1 cellular context compared by ENCODE assay signal in the genomic region with DNA sequence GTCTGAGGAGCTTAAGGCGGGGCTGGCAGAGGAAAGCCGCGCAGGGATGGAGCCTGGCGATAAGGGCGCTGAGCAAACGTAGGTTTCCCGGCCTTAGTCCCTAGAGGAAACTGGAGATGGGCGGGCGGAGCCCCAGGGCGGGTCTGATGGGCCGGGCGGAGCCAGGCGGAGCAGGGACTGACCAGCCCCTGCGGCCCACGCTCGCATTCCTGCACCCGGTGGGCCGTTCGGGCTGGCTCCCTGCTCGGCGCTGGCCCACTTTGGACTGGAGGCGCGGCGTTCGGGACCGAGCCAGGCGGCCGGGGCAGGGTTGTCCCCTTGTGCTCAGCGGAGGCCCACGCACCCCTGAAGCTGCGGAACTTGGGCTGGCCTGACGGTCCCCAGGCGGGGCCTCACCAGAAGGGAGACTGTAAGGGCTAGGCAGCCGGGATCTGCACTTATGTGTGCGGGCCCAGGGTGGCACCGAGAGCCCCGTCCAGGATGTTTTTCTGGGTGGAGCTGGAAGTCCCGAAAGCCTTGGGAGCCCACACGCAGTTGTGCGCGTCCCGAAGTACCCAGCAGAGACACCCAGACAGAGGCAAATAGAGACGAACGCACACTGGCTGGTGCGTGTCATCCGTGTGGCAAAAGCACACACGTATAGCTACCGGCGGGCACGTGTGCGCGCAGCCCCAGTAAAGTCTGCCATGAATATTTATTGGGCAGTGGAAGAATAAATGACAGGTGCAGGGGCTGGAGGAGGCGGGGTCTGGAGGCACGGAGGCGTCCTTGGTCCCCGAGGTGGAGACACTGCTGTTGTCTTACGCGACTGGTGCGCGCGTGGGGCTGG.
TF ChIP-seq lines count a peak whose summit lies in the region.

No MANE protein-coding gene starts in this region.

TF ChIP-seq in HepG2, 621 proteins besides CTCF, POLR2A, EP300 and RAD21 (continued from another document and continues in another):
- TF ChIP-seq, protein P1, sequence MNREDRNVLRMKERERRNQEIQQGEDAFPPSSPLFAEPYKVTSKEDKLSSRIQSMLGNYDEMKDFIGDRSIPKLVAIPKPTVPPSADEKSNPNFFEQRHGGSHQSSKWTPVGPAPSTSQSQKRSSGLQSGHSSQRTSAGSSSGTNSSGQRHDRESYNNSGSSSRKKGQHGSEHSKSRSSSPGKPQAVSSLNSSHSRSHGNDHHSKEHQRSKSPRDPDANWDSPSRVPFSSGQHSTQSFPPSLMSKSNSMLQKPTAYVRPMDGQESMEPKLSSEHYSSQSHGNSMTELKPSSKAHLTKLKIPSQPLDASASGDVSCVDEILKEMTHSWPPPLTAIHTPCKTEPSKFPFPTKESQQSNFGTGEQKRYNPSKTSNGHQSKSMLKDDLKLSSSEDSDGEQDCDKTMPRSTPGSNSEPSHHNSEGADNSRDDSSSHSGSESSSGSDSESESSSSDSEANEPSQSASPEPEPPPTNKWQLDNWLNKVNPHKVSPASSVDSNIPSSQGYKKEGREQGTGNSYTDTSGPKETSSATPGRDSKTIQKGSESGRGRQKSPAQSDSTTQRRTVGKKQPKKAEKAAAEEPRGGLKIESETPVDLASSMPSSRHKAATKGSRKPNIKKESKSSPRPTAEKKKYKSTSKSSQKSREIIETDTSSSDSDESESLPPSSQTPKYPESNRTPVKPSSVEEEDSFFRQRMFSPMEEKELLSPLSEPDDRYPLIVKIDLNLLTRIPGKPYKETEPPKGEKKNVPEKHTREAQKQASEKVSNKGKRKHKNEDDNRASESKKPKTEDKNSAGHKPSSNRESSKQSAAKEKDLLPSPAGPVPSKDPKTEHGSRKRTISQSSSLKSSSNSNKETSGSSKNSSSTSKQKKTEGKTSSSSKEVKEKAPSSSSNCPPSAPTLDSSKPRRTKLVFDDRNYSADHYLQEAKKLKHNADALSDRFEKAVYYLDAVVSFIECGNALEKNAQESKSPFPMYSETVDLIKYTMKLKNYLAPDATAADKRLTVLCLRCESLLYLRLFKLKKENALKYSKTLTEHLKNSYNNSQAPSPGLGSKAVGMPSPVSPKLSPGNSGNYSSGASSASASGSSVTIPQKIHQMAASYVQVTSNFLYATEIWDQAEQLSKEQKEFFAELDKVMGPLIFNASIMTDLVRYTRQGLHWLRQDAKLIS (CRISPR knock-in tag; IDR thresholded peaks at IDR 0.05) = no peak
- TF ChIP-seq NFKB2 (CRISPR knock-in tag; IDR thresholded peaks at IDR 0.05; ENCODE audit: borderline replicate concordance) (peak; percentile 57; the same call in 1 of the 2 replicates), ZNF451 (CRISPR knock-in tag; IDR thresholded peaks at IDR 0.05) (no peak), ZFY (CRISPR knock-in tag; IDR thresholded peaks at IDR 0.05) (0 out of 2 replicates have a peak, but pooled peaks have one; percentile 20), TBP (CRISPR knock-in tag; IDR thresholded peaks at IDR 0.05) (no peak), ZNF224 (CRISPR knock-in tag; IDR thresholded peaks at IDR 0.05) (no peak), ZNF569 (CRISPR knock-in tag; IDR thresholded peaks at IDR 0.05; ENCODE audit: borderline replicate concordance) (no peak), KDM3A (CRISPR knock-in tag; IDR thresholded peaks at IDR 0.05; ENCODE audit: low read depth) (no peak), ZNF773 (CRISPR knock-in tag; IDR thresholded peaks at IDR 0.05; ENCODE audit: borderline replicate concordance) (no peak), MBNL3 (CRISPR knock-in tag; conservative IDR thresholded peaks at IDR 0.05) (no peak), ZNF7 (CRISPR knock-in tag; IDR thresholded peaks at IDR 0.05) (no peak), IKZF1 (IDR thresholded peaks at IDR 0.05) (no peak), FOXM1 (CRISPR knock-in tag; IDR thresholded peaks at IDR 0.05) (no peak), SMAD3 (CRISPR knock-in tag; IDR thresholded peaks at IDR 0.05) (no peak), DMAP1 (CRISPR knock-in tag; IDR thresholded peaks at IDR 0.05) (no peak), ZNF207 (IDR thresholded peaks at IDR 0.05; ENCODE audit: borderline replicate concordance) (no peak), DR1 (CRISPR knock-in tag; IDR thresholded peaks at IDR 0.05) (no peak), NFKBIZ (CRISPR knock-in tag; IDR thresholded peaks at IDR 0.05) (no peak), KMT2B (CRISPR knock-in tag; IDR thresholded peaks at IDR 0.05) (no peak), EHMT2 (IDR thresholded peaks at IDR 0.05; ENCODE audit: borderline replicate concordance, low read depth, low read length) (no peak), RNF2 (conservative IDR thresholded peaks at IDR 0.05; ENCODE audit: low read depth) (no peak), ZNF510 (CRISPR knock-in tag; IDR thresholded peaks at IDR 0.05; ENCODE audit: low read depth) (no peak), ZNF562 (CRISPR knock-in tag; IDR thresholded peaks at IDR 0.05; ENCODE audit: borderline replicate concordance) (no peak), THYN1 (CRISPR knock-in tag; IDR thresholded peaks at IDR 0.05; ENCODE audit: borderline replicate concordance, low read depth) (no peak), SRSF1 (optimal IDR thresholded peaks at IDR 0.05; ENCODE audit: low read depth, low read length) (no peak), ZNF883 (CRISPR knock-in tag; IDR thresholded peaks at IDR 0.05; ENCODE audit: not compliant biosample characterization) (peak; percentile 72), HES4 (CRISPR knock-in tag; IDR thresholded peaks at IDR 0.05; ENCODE audit: borderline replicate concordance) (no peak), SNAI1 (CRISPR knock-in tag; IDR thresholded peaks at IDR 0.05; ENCODE audit: borderline replicate concordance) (no peak), SP2 (CRISPR knock-in tag; IDR thresholded peaks at IDR 0.05) (no peak), ZNF543 (CRISPR knock-in tag; IDR thresholded peaks at IDR 0.05) (no peak), ZNF709 (CRISPR knock-in tag; IDR thresholded peaks at IDR 0.05) (peak; percentile 57; the same call in 1 of the 2 replicates), MTA1 (CRISPR knock-in tag; IDR thresholded peaks at IDR 0.05; ENCODE audit: borderline replicate concordance) (0 out of 2 replicates have a peak, but pooled peaks have one; percentile 14)
- TF ChIP-seq, protein P2, sequence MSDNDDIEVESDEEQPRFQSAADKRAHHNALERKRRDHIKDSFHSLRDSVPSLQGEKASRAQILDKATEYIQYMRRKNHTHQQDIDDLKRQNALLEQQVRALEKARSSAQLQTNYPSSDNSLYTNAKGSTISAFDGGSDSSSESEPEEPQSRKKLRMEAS (IDR thresholded peaks at IDR 0.05) = 0 out of 2 replicates have a peak, but pooled peaks have one; percentile 18
- TF ChIP-seq, protein P3, sequence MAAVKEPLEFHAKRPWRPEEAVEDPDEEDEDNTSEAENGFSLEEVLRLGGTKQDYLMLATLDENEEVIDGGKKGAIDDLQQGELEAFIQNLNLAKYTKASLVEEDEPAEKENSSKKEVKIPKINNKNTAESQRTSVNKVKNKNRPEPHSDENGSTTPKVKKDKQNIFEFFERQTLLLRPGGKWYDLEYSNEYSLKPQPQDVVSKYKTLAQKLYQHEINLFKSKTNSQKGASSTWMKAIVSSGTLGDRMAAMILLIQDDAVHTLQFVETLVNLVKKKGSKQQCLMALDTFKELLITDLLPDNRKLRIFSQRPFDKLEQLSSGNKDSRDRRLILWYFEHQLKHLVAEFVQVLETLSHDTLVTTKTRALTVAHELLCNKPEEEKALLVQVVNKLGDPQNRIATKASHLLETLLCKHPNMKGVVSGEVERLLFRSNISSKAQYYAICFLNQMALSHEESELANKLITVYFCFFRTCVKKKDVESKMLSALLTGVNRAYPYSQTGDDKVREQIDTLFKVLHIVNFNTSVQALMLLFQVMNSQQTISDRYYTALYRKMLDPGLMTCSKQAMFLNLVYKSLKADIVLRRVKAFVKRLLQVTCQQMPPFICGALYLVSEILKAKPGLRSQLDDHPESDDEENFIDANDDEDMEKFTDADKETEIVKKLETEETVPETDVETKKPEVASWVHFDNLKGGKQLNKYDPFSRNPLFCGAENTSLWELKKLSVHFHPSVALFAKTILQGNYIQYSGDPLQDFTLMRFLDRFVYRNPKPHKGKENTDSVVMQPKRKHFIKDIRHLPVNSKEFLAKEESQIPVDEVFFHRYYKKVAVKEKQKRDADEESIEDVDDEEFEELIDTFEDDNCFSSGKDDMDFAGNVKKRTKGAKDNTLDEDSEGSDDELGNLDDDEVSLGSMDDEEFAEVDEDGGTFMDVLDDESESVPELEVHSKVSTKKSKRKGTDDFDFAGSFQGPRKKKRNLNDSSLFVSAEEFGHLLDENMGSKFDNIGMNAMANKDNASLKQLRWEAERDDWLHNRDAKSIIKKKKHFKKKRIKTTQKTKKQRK (IDR thresholded peaks at IDR 0.05; ENCODE audit: low read length) = no peak
- TF ChIP-seq, protein P4, sequence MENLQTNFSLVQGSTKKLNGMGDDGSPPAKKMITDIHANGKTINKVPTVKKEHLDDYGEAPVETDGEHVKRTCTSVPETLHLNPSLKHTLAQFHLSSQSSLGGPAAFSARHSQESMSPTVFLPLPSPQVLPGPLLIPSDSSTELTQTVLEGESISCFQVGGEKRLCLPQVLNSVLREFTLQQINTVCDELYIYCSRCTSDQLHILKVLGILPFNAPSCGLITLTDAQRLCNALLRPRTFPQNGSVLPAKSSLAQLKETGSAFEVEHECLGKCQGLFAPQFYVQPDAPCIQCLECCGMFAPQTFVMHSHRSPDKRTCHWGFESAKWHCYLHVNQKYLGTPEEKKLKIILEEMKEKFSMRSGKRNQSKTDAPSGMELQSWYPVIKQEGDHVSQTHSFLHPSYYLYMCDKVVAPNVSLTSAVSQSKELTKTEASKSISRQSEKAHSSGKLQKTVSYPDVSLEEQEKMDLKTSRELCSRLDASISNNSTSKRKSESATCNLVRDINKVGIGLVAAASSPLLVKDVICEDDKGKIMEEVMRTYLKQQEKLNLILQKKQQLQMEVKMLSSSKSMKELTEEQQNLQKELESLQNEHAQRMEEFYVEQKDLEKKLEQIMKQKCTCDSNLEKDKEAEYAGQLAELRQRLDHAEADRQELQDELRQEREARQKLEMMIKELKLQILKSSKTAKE (CRISPR knock-in tag; IDR thresholded peaks at IDR 0.05; ENCODE audit: borderline replicate concordance) = no peak
- TF ChIP-seq, protein P5, sequence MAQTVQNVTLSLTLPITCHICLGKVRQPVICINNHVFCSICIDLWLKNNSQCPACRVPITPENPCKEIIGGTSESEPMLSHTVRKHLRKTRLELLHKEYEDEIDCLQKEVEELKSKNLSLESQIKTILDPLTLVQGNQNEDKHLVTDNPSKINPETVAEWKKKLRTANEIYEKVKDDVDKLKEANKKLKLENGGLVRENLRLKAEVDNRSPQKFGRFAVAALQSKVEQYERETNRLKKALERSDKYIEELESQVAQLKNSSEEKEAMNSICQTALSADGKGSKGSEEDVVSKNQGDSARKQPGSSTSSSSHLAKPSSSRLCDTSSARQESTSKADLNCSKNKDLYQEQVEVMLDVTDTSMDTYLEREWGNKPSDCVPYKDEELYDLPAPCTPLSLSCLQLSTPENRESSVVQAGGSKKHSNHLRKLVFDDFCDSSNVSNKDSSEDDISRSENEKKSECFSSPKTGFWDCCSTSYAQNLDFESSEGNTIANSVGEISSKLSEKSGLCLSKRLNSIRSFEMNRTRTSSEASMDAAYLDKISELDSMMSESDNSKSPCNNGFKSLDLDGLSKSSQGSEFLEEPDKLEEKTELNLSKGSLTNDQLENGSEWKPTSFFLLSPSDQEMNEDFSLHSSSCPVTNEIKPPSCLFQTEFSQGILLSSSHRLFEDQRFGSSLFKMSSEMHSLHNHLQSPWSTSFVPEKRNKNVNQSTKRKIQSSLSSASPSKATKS (CRISPR knock-in tag; IDR thresholded peaks at IDR 0.05) = no peak
- TF ChIP-seq, protein P6, sequence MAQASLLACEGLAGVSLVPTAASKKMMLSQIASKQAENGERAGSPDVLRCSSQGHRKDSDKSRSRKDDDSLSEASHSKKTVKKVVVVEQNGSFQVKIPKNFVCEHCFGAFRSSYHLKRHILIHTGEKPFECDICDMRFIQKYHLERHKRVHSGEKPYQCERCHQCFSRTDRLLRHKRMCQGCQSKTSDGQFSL (CRISPR knock-in tag; IDR thresholded peaks at IDR 0.05) = no peak
- TF ChIP-seq, protein P7, sequence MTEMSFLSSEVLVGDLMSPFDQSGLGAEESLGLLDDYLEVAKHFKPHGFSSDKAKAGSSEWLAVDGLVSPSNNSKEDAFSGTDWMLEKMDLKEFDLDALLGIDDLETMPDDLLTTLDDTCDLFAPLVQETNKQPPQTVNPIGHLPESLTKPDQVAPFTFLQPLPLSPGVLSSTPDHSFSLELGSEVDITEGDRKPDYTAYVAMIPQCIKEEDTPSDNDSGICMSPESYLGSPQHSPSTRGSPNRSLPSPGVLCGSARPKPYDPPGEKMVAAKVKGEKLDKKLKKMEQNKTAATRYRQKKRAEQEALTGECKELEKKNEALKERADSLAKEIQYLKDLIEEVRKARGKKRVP (CRISPR knock-in tag; IDR thresholded peaks at IDR 0.05) = no peak
- TF ChIP-seq, protein P8, sequence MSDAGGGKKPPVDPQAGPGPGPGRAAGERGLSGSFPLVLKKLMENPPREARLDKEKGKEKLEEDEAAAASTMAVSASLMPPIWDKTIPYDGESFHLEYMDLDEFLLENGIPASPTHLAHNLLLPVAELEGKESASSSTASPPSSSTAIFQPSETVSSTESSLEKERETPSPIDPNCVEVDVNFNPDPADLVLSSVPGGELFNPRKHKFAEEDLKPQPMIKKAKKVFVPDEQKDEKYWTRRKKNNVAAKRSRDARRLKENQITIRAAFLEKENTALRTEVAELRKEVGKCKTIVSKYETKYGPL (CRISPR knock-in tag; IDR thresholded peaks at IDR 0.05) = no peak
- TF ChIP-seq, protein P9, sequence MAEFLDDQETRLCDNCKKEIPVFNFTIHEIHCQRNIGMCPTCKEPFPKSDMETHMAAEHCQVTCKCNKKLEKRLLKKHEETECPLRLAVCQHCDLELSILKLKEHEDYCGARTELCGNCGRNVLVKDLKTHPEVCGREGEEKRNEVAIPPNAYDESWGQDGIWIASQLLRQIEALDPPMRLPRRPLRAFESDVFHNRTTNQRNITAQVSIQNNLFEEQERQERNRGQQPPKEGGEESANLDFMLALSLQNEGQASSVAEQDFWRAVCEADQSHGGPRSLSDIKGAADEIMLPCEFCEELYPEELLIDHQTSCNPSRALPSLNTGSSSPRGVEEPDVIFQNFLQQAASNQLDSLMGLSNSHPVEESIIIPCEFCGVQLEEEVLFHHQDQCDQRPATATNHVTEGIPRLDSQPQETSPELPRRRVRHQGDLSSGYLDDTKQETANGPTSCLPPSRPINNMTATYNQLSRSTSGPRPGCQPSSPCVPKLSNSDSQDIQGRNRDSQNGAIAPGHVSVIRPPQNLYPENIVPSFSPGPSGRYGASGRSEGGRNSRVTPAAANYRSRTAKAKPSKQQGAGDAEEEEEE (CRISPR knock-in tag; IDR thresholded peaks at IDR 0.05; ENCODE audit: borderline replicate concordance) = no peak
- TF ChIP-seq, protein P10, sequence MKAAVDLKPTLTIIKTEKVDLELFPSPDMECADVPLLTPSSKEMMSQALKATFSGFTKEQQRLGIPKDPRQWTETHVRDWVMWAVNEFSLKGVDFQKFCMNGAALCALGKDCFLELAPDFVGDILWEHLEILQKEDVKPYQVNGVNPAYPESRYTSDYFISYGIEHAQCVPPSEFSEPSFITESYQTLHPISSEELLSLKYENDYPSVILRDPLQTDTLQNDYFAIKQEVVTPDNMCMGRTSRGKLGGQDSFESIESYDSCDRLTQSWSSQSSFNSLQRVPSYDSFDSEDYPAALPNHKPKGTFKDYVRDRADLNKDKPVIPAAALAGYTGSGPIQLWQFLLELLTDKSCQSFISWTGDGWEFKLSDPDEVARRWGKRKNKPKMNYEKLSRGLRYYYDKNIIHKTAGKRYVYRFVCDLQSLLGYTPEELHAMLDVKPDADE (CRISPR knock-in tag; IDR thresholded peaks at IDR 0.05) = no peak
